ENCODE assay signal across 1 cellular context in the genomic region with DNA sequence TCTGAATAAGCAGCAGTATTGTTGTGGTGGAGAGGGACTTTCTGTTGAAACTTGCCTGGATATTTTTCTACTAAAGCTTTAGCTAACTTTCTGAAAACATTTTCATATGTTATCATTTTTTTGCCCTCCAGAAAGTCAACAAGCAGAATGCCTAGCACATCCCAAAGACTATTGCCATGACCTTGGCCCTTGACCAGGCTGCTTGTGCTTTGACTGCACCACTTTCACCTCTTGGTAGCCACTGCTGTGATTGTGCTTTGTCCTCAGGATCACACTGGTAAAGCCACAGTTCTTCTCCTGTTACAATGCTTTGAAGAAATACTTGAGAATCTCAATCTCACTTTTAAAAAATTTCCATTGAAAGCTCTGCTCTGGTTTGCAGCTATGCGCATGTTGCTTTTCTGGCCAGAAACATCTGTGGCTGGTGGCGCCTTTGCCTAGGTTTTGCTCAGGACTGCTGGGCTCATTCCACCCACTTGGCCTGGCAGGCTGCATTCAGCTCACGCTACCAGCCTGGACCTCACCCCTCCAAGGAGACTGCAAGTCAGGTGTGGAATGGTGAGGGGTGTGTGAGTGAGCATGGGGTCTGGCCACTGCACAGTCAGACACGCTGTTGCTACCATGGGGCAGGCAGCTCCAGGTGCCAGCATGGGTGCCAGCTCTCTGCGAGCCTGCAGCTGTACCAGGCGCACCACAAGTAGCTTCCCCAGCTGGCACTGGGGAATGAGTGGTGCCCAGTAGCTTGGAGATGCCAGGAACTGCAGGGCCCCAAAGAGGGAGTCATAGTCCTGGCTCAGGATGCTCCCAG.
TF ChIP-seq lines count a peak whose summit lies in the region.

No MANE protein-coding gene starts in this region.

TF ChIP-seq in HepG2, 621 proteins besides CTCF, POLR2A, EP300 and RAD21 (continued from another document and continues in another):
- TF ChIP-seq, protein P1, sequence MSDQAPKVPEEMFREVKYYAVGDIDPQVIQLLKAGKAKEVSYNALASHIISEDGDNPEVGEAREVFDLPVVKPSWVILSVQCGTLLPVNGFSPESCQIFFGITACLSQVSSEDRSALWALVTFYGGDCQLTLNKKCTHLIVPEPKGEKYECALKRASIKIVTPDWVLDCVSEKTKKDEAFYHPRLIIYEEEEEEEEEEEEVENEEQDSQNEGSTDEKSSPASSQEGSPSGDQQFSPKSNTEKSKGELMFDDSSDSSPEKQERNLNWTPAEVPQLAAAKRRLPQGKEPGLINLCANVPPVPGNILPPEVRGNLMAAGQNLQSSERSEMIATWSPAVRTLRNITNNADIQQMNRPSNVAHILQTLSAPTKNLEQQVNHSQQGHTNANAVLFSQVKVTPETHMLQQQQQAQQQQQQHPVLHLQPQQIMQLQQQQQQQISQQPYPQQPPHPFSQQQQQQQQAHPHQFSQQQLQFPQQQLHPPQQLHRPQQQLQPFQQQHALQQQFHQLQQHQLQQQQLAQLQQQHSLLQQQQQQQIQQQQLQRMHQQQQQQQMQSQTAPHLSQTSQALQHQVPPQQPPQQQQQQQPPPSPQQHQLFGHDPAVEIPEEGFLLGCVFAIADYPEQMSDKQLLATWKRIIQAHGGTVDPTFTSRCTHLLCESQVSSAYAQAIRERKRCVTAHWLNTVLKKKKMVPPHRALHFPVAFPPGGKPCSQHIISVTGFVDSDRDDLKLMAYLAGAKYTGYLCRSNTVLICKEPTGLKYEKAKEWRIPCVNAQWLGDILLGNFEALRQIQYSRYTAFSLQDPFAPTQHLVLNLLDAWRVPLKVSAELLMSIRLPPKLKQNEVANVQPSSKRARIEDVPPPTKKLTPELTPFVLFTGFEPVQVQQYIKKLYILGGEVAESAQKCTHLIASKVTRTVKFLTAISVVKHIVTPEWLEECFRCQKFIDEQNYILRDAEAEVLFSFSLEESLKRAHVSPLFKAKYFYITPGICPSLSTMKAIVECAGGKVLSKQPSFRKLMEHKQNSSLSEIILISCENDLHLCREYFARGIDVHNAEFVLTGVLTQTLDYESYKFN (CRISPR knock-in tag; conservative IDR thresholded peaks at IDR 0.05), result peak; percentile 76
- no peak for TF ChIP-seq ZNF513 (CRISPR knock-in tag; conservative IDR thresholded peaks at IDR 0.05)
- TF ChIP-seq ZNF672 (CRISPR knock-in tag; IDR thresholded peaks at IDR 0.05), result no peak
- no peak for TF ChIP-seq ZNF329 (CRISPR knock-in tag; IDR thresholded peaks at IDR 0.05; ENCODE audit: low read depth)
- TF ChIP-seq MLXIP (CRISPR knock-in tag; IDR thresholded peaks at IDR 0.05; ENCODE audit: borderline replicate concordance), result no peak
- TF ChIP-seq ZMAT5 (CRISPR knock-in tag; IDR thresholded peaks at IDR 0.05; ENCODE audit: borderline replicate concordance, low read depth), result no peak
- no peak for TF ChIP-seq RFX3 (CRISPR knock-in tag; IDR thresholded peaks at IDR 0.05)
- TF ChIP-seq, protein P2, sequence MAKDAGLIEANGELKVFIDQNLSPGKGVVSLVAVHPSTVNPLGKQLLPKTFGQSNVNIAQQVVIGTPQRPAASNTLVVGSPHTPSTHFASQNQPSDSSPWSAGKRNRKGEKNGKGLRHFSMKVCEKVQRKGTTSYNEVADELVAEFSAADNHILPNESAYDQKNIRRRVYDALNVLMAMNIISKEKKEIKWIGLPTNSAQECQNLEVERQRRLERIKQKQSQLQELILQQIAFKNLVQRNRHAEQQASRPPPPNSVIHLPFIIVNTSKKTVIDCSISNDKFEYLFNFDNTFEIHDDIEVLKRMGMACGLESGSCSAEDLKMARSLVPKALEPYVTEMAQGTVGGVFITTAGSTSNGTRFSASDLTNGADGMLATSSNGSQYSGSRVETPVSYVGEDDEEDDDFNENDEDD (CRISPR knock-in tag; IDR thresholded peaks at IDR 0.05; ENCODE audit: borderline replicate concordance), result no peak
- peak; percentile 24; the same call in 1 of the 2 replicates for TF ChIP-seq ZNF629 (CRISPR knock-in tag; conservative IDR thresholded peaks at IDR 0.05)
- TF ChIP-seq ARNTL (CRISPR knock-in tag; IDR thresholded peaks at IDR 0.05), result 0 out of 2 replicates have a peak, but pooled peaks have one; percentile 27
- TF ChIP-seq HOXA9 (CRISPR knock-in tag; IDR thresholded peaks at IDR 0.05; ENCODE audit: borderline replicate concordance), result no peak
- no peak for TF ChIP-seq RFX1 (IDR thresholded peaks at IDR 0.05)
- TF ChIP-seq GABPA (IDR thresholded peaks at IDR 0.05; ENCODE audit: low read depth, low read length), result no peak
- TF ChIP-seq GABPA (CRISPR knock-in tag; IDR thresholded peaks at IDR 0.05; ENCODE audit: low read depth), result 0 out of 2 replicates have a peak, but pooled peaks have one; percentile 16
- no peak for TF ChIP-seq ZNF816 (CRISPR knock-in tag; IDR thresholded peaks at IDR 0.05; ENCODE audit: borderline replicate concordance)
- TF ChIP-seq GMEB1 (CRISPR knock-in tag; IDR thresholded peaks at IDR 0.05; ENCODE audit: borderline replicate concordance), result no peak
- 0 out of 2 replicates have a peak, but pooled peaks have one; percentile 10 for TF ChIP-seq SETDB1 (CRISPR knock-in tag; IDR thresholded peaks at IDR 0.05; ENCODE audit: borderline replicate concordance)
- TF ChIP-seq MAFG (CRISPR knock-in tag; IDR thresholded peaks at IDR 0.05), result no peak
- no peak for TF ChIP-seq ZNF17 (CRISPR knock-in tag; IDR thresholded peaks at IDR 0.05)
- TF ChIP-seq, protein P3, sequence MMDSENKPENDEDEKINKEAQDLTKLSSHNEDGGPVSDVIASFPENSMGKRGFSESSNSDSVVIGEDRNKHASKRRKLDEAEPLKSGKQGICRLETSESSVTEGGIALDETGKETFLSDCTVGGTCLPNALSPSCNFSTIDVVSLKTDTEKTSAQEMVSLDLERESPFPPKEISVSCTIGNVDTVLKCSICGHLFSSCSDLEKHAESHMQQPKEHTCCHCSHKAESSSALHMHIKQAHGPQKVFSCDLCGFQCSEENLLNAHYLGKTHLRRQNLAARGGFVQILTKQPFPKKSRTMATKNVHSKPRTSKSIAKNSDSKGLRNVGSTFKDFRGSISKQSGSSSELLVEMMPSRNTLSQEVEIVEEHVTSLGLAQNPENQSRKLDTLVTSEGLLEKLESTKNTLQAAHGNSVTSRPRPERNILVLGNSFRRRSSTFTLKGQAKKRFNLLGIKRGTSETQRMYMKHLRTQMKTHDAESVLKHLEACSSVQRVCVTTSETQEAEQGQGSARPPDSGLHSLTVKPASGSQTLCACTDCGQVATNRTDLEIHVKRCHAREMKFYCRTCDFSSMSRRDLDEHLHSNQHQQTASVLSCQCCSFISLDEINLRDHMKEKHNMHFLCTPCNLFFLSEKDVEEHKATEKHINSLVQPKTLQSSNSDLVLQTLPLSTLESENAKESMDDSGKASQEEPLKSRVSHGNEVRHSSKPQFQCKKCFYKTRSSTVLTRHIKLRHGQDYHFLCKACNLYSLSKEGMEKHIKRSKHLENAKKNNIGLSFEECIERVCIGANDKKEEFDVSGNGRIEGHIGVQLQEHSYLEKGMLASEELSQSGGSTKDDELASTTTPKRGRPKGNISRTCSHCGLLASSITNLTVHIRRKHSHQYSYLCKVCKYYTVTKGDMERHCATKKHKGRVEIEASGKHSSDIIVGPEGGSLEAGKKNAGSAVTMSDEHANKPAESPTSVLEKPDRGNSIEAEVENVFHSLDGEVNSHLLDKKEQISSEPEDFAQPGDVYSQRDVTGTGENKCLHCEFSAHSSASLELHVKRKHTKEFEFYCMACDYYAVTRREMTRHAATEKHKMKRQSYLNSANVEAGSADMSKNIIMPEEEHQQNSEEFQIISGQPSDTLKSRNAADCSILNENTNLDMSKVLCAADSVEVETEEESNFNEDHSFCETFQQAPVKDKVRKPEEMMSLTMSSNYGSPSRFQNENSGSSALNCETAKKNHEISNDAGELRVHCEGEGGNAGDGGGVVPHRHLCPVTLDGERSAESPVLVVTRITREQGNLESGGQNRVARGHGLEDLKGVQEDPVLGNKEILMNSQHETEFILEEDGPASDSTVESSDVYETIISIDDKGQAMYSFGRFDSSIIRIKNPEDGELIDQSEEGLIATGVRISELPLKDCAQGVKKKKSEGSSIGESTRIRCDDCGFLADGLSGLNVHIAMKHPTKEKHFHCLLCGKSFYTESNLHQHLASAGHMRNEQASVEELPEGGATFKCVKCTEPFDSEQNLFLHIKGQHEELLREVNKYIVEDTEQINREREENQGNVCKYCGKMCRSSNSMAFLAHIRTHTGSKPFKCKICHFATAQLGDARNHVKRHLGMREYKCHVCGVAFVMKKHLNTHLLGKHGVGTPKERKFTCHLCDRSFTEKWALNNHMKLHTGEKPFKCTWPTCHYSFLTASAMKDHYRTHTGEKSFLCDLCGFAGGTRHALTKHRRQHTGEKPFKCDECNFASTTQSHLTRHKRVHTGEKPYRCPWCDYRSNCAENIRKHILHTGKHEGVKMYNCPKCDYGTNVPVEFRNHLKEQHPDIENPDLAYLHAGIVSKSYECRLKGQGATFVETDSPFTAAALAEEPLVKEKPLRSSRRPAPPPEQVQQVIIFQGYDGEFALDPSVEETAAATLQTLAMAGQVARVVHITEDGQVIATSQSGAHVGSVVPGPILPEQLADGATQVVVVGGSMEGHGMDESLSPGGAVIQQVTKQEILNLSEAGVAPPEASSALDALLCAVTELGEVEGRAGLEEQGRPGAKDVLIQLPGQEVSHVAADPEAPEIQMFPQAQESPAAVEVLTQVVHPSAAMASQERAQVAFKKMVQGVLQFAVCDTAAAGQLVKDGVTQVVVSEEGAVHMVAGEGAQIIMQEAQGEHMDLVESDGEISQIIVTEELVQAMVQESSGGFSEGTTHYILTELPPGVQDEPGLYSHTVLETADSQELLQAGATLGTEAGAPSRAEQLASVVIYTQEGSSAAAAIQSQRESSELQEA (CRISPR knock-in tag; IDR thresholded peaks at IDR 0.05; ENCODE audit: not compliant biosample characterization), result no peak
- TF ChIP-seq RARA (CRISPR knock-in tag; IDR thresholded peaks at IDR 0.05), result peak; percentile 94
- TF ChIP-seq ARID2 (CRISPR knock-in tag; IDR thresholded peaks at IDR 0.05; ENCODE audit: borderline replicate concordance), result no peak
- peak; percentile 91 to 93 for TF ChIP-seq NR2F1 (CRISPR knock-in tag; IDR thresholded peaks at IDR 0.05)
- TF ChIP-seq MED1 (CRISPR knock-in tag; IDR thresholded peaks at IDR 0.05), result peak; percentile 77
- TF ChIP-seq, protein P4, sequence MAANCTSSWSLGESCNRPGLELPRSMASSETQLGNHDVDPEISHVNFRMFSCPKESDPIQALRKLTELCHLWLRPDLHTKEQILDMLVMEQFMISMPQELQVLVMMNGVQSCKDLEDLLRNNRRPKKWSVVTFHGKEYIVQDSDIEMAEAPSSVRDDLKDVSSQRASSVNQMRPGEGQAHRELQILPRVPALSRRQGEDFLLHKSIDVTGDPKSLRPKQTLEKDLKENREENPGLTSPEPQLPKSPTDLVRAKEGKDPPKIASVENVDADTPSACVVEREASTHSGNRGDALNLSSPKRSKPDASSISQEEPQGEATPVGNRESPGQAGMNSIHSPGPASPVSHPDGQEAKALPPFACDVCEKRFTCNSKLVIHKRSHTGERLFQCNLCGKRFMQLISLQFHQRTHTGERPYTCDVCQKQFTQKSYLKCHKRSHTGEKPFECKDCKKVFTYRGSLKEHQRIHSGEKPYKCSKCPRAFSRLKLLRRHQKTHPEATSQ (CRISPR knock-in tag; IDR thresholded peaks at IDR 0.05; ENCODE audit: borderline replicate concordance), result no peak
- TF ChIP-seq PHB2 (IDR thresholded peaks at IDR 0.05; ENCODE audit: partially characterized antibody), result no peak
